Comparison of ENCODE assay signal across 8 cellular contexts in the genomic region with DNA sequence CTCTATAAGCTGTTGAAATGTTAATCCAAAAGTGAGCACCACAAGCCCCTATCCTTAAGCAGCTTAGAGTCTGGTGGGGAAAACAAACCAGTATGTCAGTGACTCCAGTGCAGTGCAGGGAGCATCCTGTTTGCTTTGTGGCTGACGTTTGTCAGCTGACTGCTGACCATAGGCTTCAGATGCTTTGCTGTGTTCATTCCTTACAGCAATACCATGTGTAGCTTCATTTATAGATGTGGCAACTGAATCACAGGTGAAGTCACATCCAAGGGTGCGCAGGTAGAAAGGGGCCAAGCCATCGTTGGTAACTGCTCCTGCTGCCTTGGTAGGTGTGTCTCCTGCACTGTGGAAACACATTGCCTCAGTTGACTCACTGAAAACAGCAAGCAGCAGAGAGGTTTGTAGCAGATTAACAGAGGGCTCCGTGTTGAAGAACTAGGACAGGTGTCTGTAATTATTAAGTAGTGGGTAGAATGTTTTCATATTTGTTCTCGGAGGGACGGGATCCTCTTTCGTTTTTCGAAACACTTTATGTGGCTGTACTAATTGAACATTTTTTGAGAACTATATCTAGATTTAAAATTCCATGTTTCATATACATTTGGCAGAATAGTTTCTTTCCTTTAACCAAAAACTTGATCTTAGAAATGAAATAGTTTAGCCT. TPM values are rescaled to one million over a fixed set of nuclear protein-coding genes. Genes with fewer than 3 reads are reported as not detected.
A peak's percentile ranks its signal among the peaks of the same experiment; 100 is the strongest.
DNase-seq lines count a peak whose midpoint lies in the region; TF ChIP-seq lines count a peak whose summit lies in the region.

No MANE protein-coding gene starts in this region.

- no peak for TF ChIP-seq CTCF in neural cell (IDR thresholded peaks at IDR 0.05; ENCODE audit: poor library complexity, severe bottlenecking)

- no peak overlapping the region for H2AFZ ChIP-seq in neural cell (ENCODE audit: low read depth, low read length)

- DNase-seq in activated CD8-positive, alpha-beta memory T cell treated with anti-CD3 and anti-CD28 coated beads, Interleukin-2, amount 50 U/mL, for 4 hours: peak; percentile 31
- DNase-seq in activated CD8-positive, alpha-beta memory T cell treated with anti-CD3 and anti-CD28 coated beads for 24 hours: no peak
- DNase-seq in SK-MEL-5 (ENCODE audit: low read depth, low spot score) (peak; percentile 23), SIG-M5 (lab: John Stamatoyannopoulos, UW) (no peak), NCI-H1930 (lab: John Stamatoyannopoulos, UW) (no peak), NCI-H1092 (lab: John Stamatoyannopoulos, UW) (no peak)
- DNase-seq in effector CD4-positive, alpha-beta T cell: peak; percentile 9

- H3K27ac ChIP-seq in neural cell (ENCODE audit: low read length): peak overlapping the region; percentile 72

- H3K9ac ChIP-seq in neural cell (ENCODE audit: low read length): peak overlapping the region; percentile 50

- H3K27me3 ChIP-seq in neural cell (ENCODE audit: insufficient read depth, low read depth, low read length): no peaks in the 10 kb centered on the region

- TF ChIP-seq RAD21 in neural cell (conservative IDR thresholded peaks at IDR 0.05): no peak

- no peaks in the 10 kb centered on the region for H3K36me3 ChIP-seq in neural cell (ENCODE audit: insufficient read depth, low read length)

- H4K20me1 ChIP-seq in neural cell (ENCODE audit: insufficient read depth): no peaks in the 10 kb centered on the region

- peaks cover 49% of the 10 kb centered on the region for H3K79me2 ChIP-seq in neural cell (replicated peaks; ENCODE audit: insufficient read depth, low read length)

- no peak for TF ChIP-seq EP300 in neural cell (conservative IDR thresholded peaks at IDR 0.05; ENCODE audit: poor library complexity, severe bottlenecking)

- H3K9me3 ChIP-seq in neural cell (ENCODE audit: low read length): no peaks in the 10 kb centered on the region

- in situ Hi-C loops in SK-MEL-5 (cut with HindIII; ENCODE audit: low pct_unique_long_range_greater_than_20kb, low sequenced_read_pairs): no loop called here

- no peaks in the 10 kb centered on the region for H3K9me2 ChIP-seq in neural cell (ENCODE audit: insufficient read depth, low read length)

- H3F3A ChIP-seq in neural cell (ENCODE audit: insufficient read depth, low read length, poor library complexity, severe bottlenecking): no peaks in the 10 kb centered on the region

- peak overlapping the region; percentile 86 for H3K4me2 ChIP-seq in neural cell (ENCODE audit: low read length)

- H3K4me3 ChIP-seq in neural cell (ENCODE audit: low read length): peak overlapping the region; percentile 97

TF ChIP-seq in neural cell, 6 proteins besides CTCF, POLR2A, EP300 and RAD21:
- TF ChIP-seq MXI1 (conservative IDR thresholded peaks at IDR 0.05; ENCODE audit: poor library complexity, severe bottlenecking) (no peak), TAF1 (IDR thresholded peaks at IDR 0.05; ENCODE audit: low read depth) (no peak), EZH2 (IDR thresholded peaks at IDR 0.05; ENCODE audit: borderline replicate concordance, insufficient read depth, low read length, poor library complexity, severe bottlenecking) (no peak), POLR2AphosphoS5 (IDR thresholded peaks at IDR 0.05) (no peak), SMC3 (conservative IDR thresholded peaks at IDR 0.05; ENCODE audit: poor library complexity) (no peak)
- TF ChIP-seq, protein P1, sequence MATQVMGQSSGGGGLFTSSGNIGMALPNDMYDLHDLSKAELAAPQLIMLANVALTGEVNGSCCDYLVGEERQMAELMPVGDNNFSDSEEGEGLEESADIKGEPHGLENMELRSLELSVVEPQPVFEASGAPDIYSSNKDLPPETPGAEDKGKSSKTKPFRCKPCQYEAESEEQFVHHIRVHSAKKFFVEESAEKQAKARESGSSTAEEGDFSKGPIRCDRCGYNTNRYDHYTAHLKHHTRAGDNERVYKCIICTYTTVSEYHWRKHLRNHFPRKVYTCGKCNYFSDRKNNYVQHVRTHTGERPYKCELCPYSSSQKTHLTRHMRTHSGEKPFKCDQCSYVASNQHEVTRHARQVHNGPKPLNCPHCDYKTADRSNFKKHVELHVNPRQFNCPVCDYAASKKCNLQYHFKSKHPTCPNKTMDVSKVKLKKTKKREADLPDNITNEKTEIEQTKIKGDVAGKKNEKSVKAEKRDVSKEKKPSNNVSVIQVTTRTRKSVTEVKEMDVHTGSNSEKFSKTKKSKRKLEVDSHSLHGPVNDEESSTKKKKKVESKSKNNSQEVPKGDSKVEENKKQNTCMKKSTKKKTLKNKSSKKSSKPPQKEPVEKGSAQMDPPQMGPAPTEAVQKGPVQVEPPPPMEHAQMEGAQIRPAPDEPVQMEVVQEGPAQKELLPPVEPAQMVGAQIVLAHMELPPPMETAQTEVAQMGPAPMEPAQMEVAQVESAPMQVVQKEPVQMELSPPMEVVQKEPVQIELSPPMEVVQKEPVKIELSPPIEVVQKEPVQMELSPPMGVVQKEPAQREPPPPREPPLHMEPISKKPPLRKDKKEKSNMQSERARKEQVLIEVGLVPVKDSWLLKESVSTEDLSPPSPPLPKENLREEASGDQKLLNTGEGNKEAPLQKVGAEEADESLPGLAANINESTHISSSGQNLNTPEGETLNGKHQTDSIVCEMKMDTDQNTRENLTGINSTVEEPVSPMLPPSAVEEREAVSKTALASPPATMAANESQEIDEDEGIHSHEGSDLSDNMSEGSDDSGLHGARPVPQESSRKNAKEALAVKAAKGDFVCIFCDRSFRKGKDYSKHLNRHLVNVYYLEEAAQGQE (IDR thresholded peaks at IDR 0.05; ENCODE audit: borderline replicate concordance): no peak

RNA-seq across cellular contexts. Expression of a gene that starts 2.0 kb away (rescaled TPM):
- 102 and 105 TPM in 2 replicates for total RNA-seq in SK-MEL-5 (2014; rRNA removed; shearing (Covaris generic))
- 66.7 and 81.4 TPM in 2 replicates for polyA plus RNA-seq in SK-MEL-5 (2015; cell fraction: cytosol; rRNA removed)
- 32.7 and 43.3 TPM in 2 replicates for polyA plus RNA-seq in SK-MEL-5 (2015; cell fraction: nucleus; rRNA removed)
- polyA plus RNA-seq in neural cell: 62.7 and 71.0 TPM in 2 replicates
- polyA minus RNA-seq in neural cell: 81.1 and 85.7 TPM in 2 replicates

Comparison
In these comparisons a context has a peak if more than half of its experiments do, and no peak if none do; other contexts are left out.
1. DNase-seq: peak in activated CD8-positive, alpha-beta memory T cell treated with anti-CD3 and anti-CD28 coated beads, Interleukin-2, amount 50 U/mL, for 4 hours (single experiment), SK-MEL-5 (single experiment) and effector CD4-positive, alpha-beta T cell (single experiment); none in activated CD8-positive, alpha-beta memory T cell treated with anti-CD3 and anti-CD28 coated beads for 24 hours (single experiment), SIG-M5 (single experiment), NCI-H1930 (0 of 2) and NCI-H1092 (single experiment).